8 cellular contexts compared by ENCODE assay signal in genomic region chr2:29114841-29115609, GRCh38. TPM values are rescaled to one million over a fixed set of nuclear protein-coding genes. Genes with fewer than 3 reads are reported as not detected.
DNase-seq lines count a peak whose midpoint lies in the region; ATAC-seq and TF ChIP-seq lines count a peak whose summit lies in the region.

TSS of gene CLIP4 (plus strand) at chr2:29115415. CDS start at chr2:29121389, 5,974 bp downstream.

- ATAC-seq in omental fat pad (ENCODE audit: low FRiP score), result peak; percentile 83

- H3K4me1 Mint-ChIP-seq in HFFc6 (ENCODE audit: low read depth), result peaks cover 86% of the 10 kb centered on the region
- H3K4me1 Mint-ChIP-seq in activated naive CD4-positive, alpha-beta T cell treated with anti-CD3 and anti-CD28 coated beads, Interleukin-2, amount 10 ng/mL, durations not matched to agents 7 days and 5 days, result peaks cover 61% of the 10 kb centered on the region

- H3K4me3 Mint-ChIP-seq in HFFc6, result peak within 1 kb of the TSS; percentile 94
- H3K4me3 Mint-ChIP-seq in activated naive CD4-positive, alpha-beta T cell treated with anti-CD3 and anti-CD28 coated beads, Interleukin-2, amount 10 ng/mL, durations not matched to agents 7 days and 5 days, result peak within 1 kb of the TSS; percentile 91

- DNase-seq in GM10266 (ENCODE audit: extremely low spot score), result peak; percentile 90
- peak; percentile 36 for DNase-seq in HFFc6
- DNase-seq in RPMI8226, result peak; percentile 30
- peak; percentile 69 for DNase-seq in activated naive CD4-positive, alpha-beta T cell treated with anti-CD3 and anti-CD28 coated beads, Interleukin-2, amount 10 ng/mL, durations not matched to agents 7 days and 5 days
- peak; percentile 80 for DNase-seq in globus pallidus (ENCODE audit: low spot score)
- DNase-seq in omental fat pad (ENCODE audit: low spot score), result no peak
- peak in 1 of 2 donors; percentile 77 for DNase-seq in suprapubic skin (ENCODE audit: low spot score in 2 of 2)
- no peak for DNase-seq in UCSD-AML1 (lab: John Stamatoyannopoulos, UW; ENCODE audit: unreplicated experiment)

- no peaks in the 10 kb centered on the region for H3K9me3 Mint-ChIP-seq in HFFc6
- H3K9me3 Mint-ChIP-seq in activated naive CD4-positive, alpha-beta T cell treated with anti-CD3 and anti-CD28 coated beads, Interleukin-2, amount 10 ng/mL, durations not matched to agents 7 days and 5 days, result no peaks in the 10 kb centered on the region

- H3K9me3 ChIP-seq in suprapubic skin, result no peaks in the 10 kb centered on the region

- H3K27ac ChIP-seq in suprapubic skin, result peak within 1 kb of the TSS; percentile 92

- WGBS in suprapubic skin, result 21% methylated on average over 10 of the region's 78 CpGs

- H3K27ac Mint-ChIP-seq in HFFc6, result peak within 1 kb of the TSS; percentile 98
- peak within 1 kb of the TSS; percentile 99 for H3K27ac Mint-ChIP-seq in activated naive CD4-positive, alpha-beta T cell treated with anti-CD3 and anti-CD28 coated beads, Interleukin-2, amount 10 ng/mL, durations not matched to agents 7 days and 5 days

- TF ChIP-seq CTCF in GM10266 (IDR thresholded peaks at IDR 0.05; ENCODE audit: control insufficient read depth, insufficient read depth, low read depth, missing control alignments), result no peak
- TF ChIP-seq CTCF in HFFc6 (IDR thresholded peaks at IDR 0.05), result no peak
- no peak for TF ChIP-seq CTCF in omental fat pad (IDR thresholded peaks at IDR 0.05)
- TF ChIP-seq CTCF in suprapubic skin (IDR thresholded peaks at IDR 0.05), result no peak

- no peaks in the 10 kb centered on the region; the same call in 1 of the 2 replicates for H3K27me3 Mint-ChIP-seq in HFFc6 (ENCODE audit: insufficient read depth)
- peaks cover 20% of the 10 kb centered on the region for H3K27me3 Mint-ChIP-seq in activated naive CD4-positive, alpha-beta T cell treated with anti-CD3 and anti-CD28 coated beads, Interleukin-2, amount 10 ng/mL, durations not matched to agents 7 days and 5 days

- H3K4me3 ChIP-seq in suprapubic skin, result peak within 1 kb of the TSS; percentile 60

- TF ChIP-seq EP300 in suprapubic skin (IDR thresholded peaks at IDR 0.05), result no peak

- H3K4me1 ChIP-seq in suprapubic skin, result peaks cover 57% of the 10 kb centered on the region

- peak in 1 of 2 donors; percentile 23 for TF ChIP-seq POLR2A in suprapubic skin (IDR thresholded peaks at IDR 0.05)

- H3K27me3 ChIP-seq in suprapubic skin, result no peaks in the 10 kb centered on the region

- H3K36me3 ChIP-seq in suprapubic skin, result no peaks in the 10 kb centered on the region

- CTCF ChIA-PET in activated naive CD4-positive, alpha-beta T cell treated with anti-CD3 and anti-CD28 coated beads, Interleukin-2, amount 10 ng/mL, durations not matched to agents 7 days and 5 days (lab: Charles Lee), result interaction anchor here (1.3 kb wide), 1 partner anchor 11 kb away, joined by 3 read pairs; no protein-coding TSS in a partner anchor

- peaks cover 1% of the 10 kb centered on the region for H3K36me3 Mint-ChIP-seq in HFFc6 (ENCODE audit: low read depth)
- peaks cover 9% of the 10 kb centered on the region for H3K36me3 Mint-ChIP-seq in activated naive CD4-positive, alpha-beta T cell treated with anti-CD3 and anti-CD28 coated beads, Interleukin-2, amount 10 ng/mL, durations not matched to agents 7 days and 5 days

RNA-seq across cellular contexts. Expression of gene CLIP4, which starts in this region (rescaled TPM):
- total RNA-seq in HFFc6 (2021; fragmentation: NEBNext Ultra II Directional; extraction: Animal tissue kit (Norgen Biotek cat#: 25700)), result 10 to 100 TPM; 33.7 to 40.9 (median 36.6) TPM
- 10 to 100 TPM; 45.4 to 84.0 (median 61.3) TPM for total RNA-seq in omental fat pad
- 100 to 1,000 TPM in 1 of 4 donors, 10 to 100 TPM in 3; 61.9 to 173 (median 67.4) TPM for total RNA-seq in suprapubic skin

Comparison
In these comparisons a context has a peak if more than half of its experiments do, and no peak if none do; other contexts are left out.
1. DNase-seq: peak in GM10266 (single experiment), HFFc6 (single experiment), RPMI8226 (single experiment), activated naive CD4-positive, alpha-beta T cell treated with anti-CD3 and anti-CD28 coated beads, Interleukin-2, amount 10 ng/mL, durations not matched to agents 7 days and 5 days (single experiment) and globus pallidus (single experiment); none in omental fat pad (single experiment) and UCSD-AML1 (single experiment).